ENCODE assay signal across 20 cellular contexts in the genomic region with DNA sequence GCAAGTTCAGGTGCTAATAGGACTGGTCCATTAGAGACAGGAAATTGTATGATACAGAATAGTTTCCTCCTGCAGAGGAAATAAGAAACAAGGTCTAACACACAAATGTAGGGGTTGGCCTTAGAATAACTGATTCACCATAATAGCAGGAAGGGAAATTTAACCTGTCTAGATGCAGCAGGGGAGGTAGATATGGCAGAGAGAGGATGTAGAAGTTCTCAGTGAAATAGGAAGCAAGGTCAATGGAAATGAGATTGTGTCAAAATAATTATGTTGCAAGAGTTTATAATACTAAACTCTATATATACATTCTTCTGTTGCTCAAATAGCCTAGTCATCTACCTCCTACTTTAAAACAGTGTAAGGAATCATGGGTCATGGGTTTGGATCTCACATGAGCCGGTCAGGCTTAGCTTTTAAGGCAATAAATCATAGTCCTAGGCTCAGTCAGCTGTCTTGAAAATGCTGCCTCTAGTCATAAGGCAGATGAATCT. TPM values are rescaled to one million over a fixed set of nuclear protein-coding genes. Genes with fewer than 3 reads are reported as not detected.
DNase-seq lines count a peak whose midpoint lies in the region; ATAC-seq and TF ChIP-seq lines count a peak whose summit lies in the region.
"Had no signal": no experiment of that assay in that cellular context is flagged by ENCODE, and none has a peak within 500 bp of the region (broad histone marks: within the 10 kb centered on the region; RNA-seq: fewer than 3 reads in every experiment).

No MANE protein-coding gene starts in this region.

- H3K36me3 Mint-ChIP-seq in stimulated activated memory B cell treated with anti-CD40 and anti-IgM and Interleukin-4, amounts not matched to agents 10 μg/mL and 1 μg/mL and 100 μg/mL, for 72 hours, result no peaks in the 10 kb centered on the region
- no peaks in the 10 kb centered on the region for H3K36me3 Mint-ChIP-seq in immature natural killer cell

- no peaks in the 10 kb centered on the region for H3K27me3 Mint-ChIP-seq in stimulated activated memory B cell treated with anti-CD40 and anti-IgM and Interleukin-4, amounts not matched to agents 10 μg/mL and 1 μg/mL and 100 μg/mL, for 72 hours
- peaks cover 0 to 2% (median 0%) of the 10 kb centered on the region in 3 donors for H3K27me3 Mint-ChIP-seq in immature natural killer cell (ENCODE audit: low read depth in 3 of 3)

- DNase-seq in SIG-M5 treated with dmso at 0.1 percent for 504 hours (lab: John Stamatoyannopoulos, UW; ENCODE audit: unreplicated experiment), result peak; percentile 67
- DNase-seq in SIG-M5 (lab: John Stamatoyannopoulos, UW), result no peak
- peak; percentile 25 for DNase-seq in NB4 (ENCODE audit: low read depth)
- DNase-seq in dermis microvascular lymphatic vessel endothelial cell (ENCODE audit: low read depth in 2 of 2), result peak; percentile 7 to 10
- no peak for DNase-seq in G401 (ENCODE audit: low spot score)
- DNase-seq in immature natural killer cell, result no peak
- DNase-seq: activated CD4-positive, alpha-beta T cell treated with anti-CD3 and anti-CD28 coated beads for 1 hour; activated T-cell treated with anti-CD3 and anti-CD28 coated beads, Interleukin-2, amount 50 U/mL, for 1 hour; amniotic stem cell; COR-L47; kidney glomerular epithelial cell; NCI-H2029 treated with DMSO at 0.1 percent for 48 hours; NCI-H526; stomach had no signal

- H3K4me1 Mint-ChIP-seq in stimulated activated memory B cell treated with anti-CD40 and anti-IgM and Interleukin-4, amounts not matched to agents 10 μg/mL and 1 μg/mL and 100 μg/mL, for 72 hours, result peaks cover 38% of the 10 kb centered on the region
- H3K4me1 Mint-ChIP-seq in immature natural killer cell, result peaks cover 0 to 8% of the 10 kb centered on the region in 2 donors

- H3K4me3 Mint-ChIP-seq in stimulated activated memory B cell treated with anti-CD40 and anti-IgM and Interleukin-4, amounts not matched to agents 10 μg/mL and 1 μg/mL and 100 μg/mL, for 72 hours, result no peak overlapping the region
- H3K4me3 Mint-ChIP-seq in immature natural killer cell, result no peak overlapping the region
- H3K4me3 Mint-ChIP-seq: T-helper 1 cell treated with Interleukin-12 subunit alpha and Interleukin-12 subunit beta and Interleukin-4 antibody, amounts not matched to agents 30 μg/mL and 1 μg/mL, for 36 hours had no signal

- ATAC-seq in stimulated activated memory B cell treated with anti-CD40 and anti-IgM and Interleukin-4, amounts not matched to agents 10 μg/mL and 1 μg/mL and 100 μg/mL, for 72 hours, result no peak
- no peak for ATAC-seq in GM19455 (IDR thresholded peaks at IDR 0.05; ENCODE audit: unreplicated experiment)

- H3K27ac Mint-ChIP-seq in stimulated activated memory B cell treated with anti-CD40 and anti-IgM and Interleukin-4, amounts not matched to agents 10 μg/mL and 1 μg/mL and 100 μg/mL, for 72 hours, result peak overlapping the region; percentile 36
- H3K27ac Mint-ChIP-seq in immature natural killer cell, result no peak overlapping the region

- TF ChIP-seq CTCF in NB4 (IDR thresholded peaks at IDR 0.05; ENCODE audit: low read depth, low read length), result no peak

- in situ Hi-C loops in G401 (cut with HindIII; ENCODE audit: low sequenced_read_pairs), result no loop called here

- H3K4me3 ChIP-seq in NB4 (ENCODE audit: low read depth, low read length), result no peak overlapping the region
- H3K4me3 ChIP-seq: stomach had no signal

- H3K9me3 Mint-ChIP-seq in stimulated activated memory B cell treated with anti-CD40 and anti-IgM and Interleukin-4, amounts not matched to agents 10 μg/mL and 1 μg/mL and 100 μg/mL, for 72 hours, result no peaks in the 10 kb centered on the region
- no peaks in the 10 kb centered on the region for H3K9me3 Mint-ChIP-seq in immature natural killer cell
- H3K9me3 Mint-ChIP-seq: T-helper 1 cell treated with Interleukin-12 subunit alpha and Interleukin-12 subunit beta and Interleukin-4 antibody, amounts not matched to agents 30 μg/mL and 1 μg/mL, for 36 hours had no signal

- no peak for TF ChIP-seq POLR2A in NB4 (IDR thresholded peaks at IDR 0.05; ENCODE audit: extremely low read depth, insufficient read length)

RNA-seq across cellular contexts. Expression of gene BCL2A1, which starts 17.0 kb away (rescaled TPM):
- total RNA-seq in dermis microvascular lymphatic vessel endothelial cell, result 0.13 TPM in 2 replicates
- not detected in 2 replicates for total RNA-seq in G401 (2014; rRNA removed; shearing (Covaris generic))
- 10 to 100 TPM; 11.2 to 16.1 (median 12.2) TPM for polyA plus RNA-seq in immature natural killer cell
- total RNA-seq: chondrocyte, HT-29, osteocyte had no signal

RNA-seq across cellular contexts. Expression of gene MTHFS, which starts 57.2 kb away (rescaled TPM):
- total RNA-seq in dermis microvascular lymphatic vessel endothelial cell, result 13.6 and 13.9 TPM in 2 replicates
- total RNA-seq in G401 (2014; rRNA removed; shearing (Covaris generic)), result 83.6 and 92.9 TPM in 2 replicates
- 10 to 100 TPM; 53.3 to 98.2 (median 70.1) TPM for polyA plus RNA-seq in immature natural killer cell

Comparison
In these comparisons a context has a peak if more than half of its experiments do, and no peak if none do; other contexts are left out.
1. DNase-seq: peak in SIG-M5 treated with dmso at 0.1 percent for 504 hours (single experiment), NB4 (single experiment) and dermis microvascular lymphatic vessel endothelial cell (2 of 2); none in SIG-M5 (single experiment), G401 (single experiment) and immature natural killer cell (0 of 3).